In the genomic region with DNA sequence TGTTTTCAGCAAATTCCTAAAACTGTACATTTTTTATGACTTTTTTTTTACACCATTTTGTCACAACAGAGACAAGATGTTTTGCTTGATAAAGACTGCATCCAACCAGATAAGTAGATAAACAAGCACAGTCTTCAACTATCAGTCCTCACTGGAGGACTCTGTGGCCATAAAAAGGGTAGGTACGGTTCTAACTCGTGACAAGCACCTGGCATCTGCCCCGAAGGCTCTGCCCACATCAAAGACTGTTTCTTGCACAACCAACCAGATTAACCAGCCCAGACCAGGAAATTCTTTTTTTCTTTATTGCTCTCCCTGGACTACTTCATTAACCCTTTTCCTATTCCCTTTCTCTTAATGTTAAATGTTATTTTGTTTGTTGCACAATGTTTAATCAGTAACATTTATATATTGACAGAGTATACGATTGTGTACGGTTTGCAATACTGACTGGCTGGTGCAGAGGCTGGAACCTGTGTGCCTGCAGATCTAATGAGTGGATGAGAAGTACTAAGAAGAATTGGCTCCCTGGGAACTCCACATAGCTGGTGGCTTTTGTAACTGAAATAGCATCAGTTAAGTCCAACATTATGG, we compare ENCODE assay signal across 8 cellular contexts.
DNase-seq lines count a peak whose midpoint lies in the region; ATAC-seq and TF ChIP-seq lines count a peak whose summit lies in the region.

No MANE protein-coding gene starts in this region.

- no peak overlapping the region for H2BK5ac ChIP-seq in neuronal stem cell (ENCODE audit: low read length)

- no peak overlapping the region for H2AFZ ChIP-seq in neuronal stem cell (ENCODE audit: low read length)

- no peak for TF ChIP-seq POLR2A in body of pancreas (IDR thresholded peaks at IDR 0.05)

- H3K4ac ChIP-seq in neuronal stem cell (ENCODE audit: low read length) = no peak overlapping the region

- no peaks in the 10 kb centered on the region for H3K27me3 ChIP-seq in HL-60 (ENCODE audit: insufficient read depth, poor library complexity, severe bottlenecking)
- no peaks in the 10 kb centered on the region for H3K27me3 ChIP-seq in body of pancreas
- peaks cover 0 to 19% (median 0%) of the 10 kb centered on the region in 3 experiments for H3K27me3 ChIP-seq in neuronal stem cell (ENCODE audit: control insufficient read depth in 3 of 3, insufficient read depth in 3 of 3, low read depth in 1 of 3, low read length in 3 of 3)

- 8 to 9% methylated on average over 5 of the region's 5 CpGs for WGBS in body of pancreas, 2 donors
- WGBS in neuronal stem cell (ENCODE audit: extremely low coverage in 2 of 2, insufficient read length in 2 of 2, insufficient replicate concordance in 1 of 2), 2 donors = no CpG with 5 or more reads among the region's 5 CpGs

- intact Hi-C loops in body of pancreas (cut with DNase I) = no loop called here

- H2AK5ac ChIP-seq in neuronal stem cell (ENCODE audit: low read depth, low read length) = no peak overlapping the region

- ATAC-seq in body of pancreas (peak; percentile 83), GM21367 (IDR thresholded peaks at IDR 0.05; ENCODE audit: unreplicated experiment) (no peak), GM19463 (IDR thresholded peaks at IDR 0.05; ENCODE audit: unreplicated experiment) (no peak)

- H3K4me3 ChIP-seq in HL-60 (replicated peaks; ENCODE audit: insufficient read depth, low read length) (no peak overlapping the region), body of pancreas (no peak overlapping the region), neuronal stem cell (ENCODE audit: low read length in 2 of 2) (no peak overlapping the region)

- no peak overlapping the region for H3K18ac ChIP-seq in neuronal stem cell (ENCODE audit: low read length)

- H4K8ac ChIP-seq in neuronal stem cell (ENCODE audit: low read depth, low read length) = no peak overlapping the region

- no peaks in the 10 kb centered on the region for H3K79me1 ChIP-seq in neuronal stem cell (ENCODE audit: low read depth, low read length)

- H2BK15ac ChIP-seq in neuronal stem cell (ENCODE audit: low read length) = no peak overlapping the region

- TF ChIP-seq CTCF in HL-60 (IDR thresholded peaks at IDR 0.05; ENCODE audit: insufficient read depth, low read length) = no peak
- TF ChIP-seq CTCF in body of pancreas (IDR thresholded peaks at IDR 0.05) = no peak

- DNase-seq in HL-60 (ENCODE audit: low read depth in 1 of 2, low spot score in 1 of 2) (peak; percentile 65 to 79), NCI-H748 treated with DMSO at 0.1 percent for 48 hours (lab: John Stamatoyannopoulos, UW) (peak; percentile 17), body of pancreas (peak; percentile 74 to 90 (median 84)), neuronal stem cell (ENCODE audit: low spot score) (no peak), GOT3 (lab: John Stamatoyannopoulos, UW) (no peak)
- DNase-seq in stimulated activated CD4-positive, alpha-beta T cell treated with anti-CD3 and anti-CD28 coated beads, Interleukin-4, amount 100 ng/mL, for 24 hours = no peak

- H3K4me1 ChIP-seq in body of pancreas (peaks cover 68% of the 10 kb centered on the region), neuronal stem cell (ENCODE audit: control insufficient read depth in 2 of 2, insufficient read depth in 1 of 2, low read depth in 1 of 2, low read length in 2 of 2) (peaks cover 2 to 32% of the 10 kb centered on the region in 2 donors)

- H3K23ac ChIP-seq in neuronal stem cell (ENCODE audit: low read depth, low read length, poor library complexity) = no peak overlapping the region

- H3K9ac ChIP-seq in neuronal stem cell (ENCODE audit: low read depth, low read length, poor library complexity) = peak overlapping the region; percentile 22

- H3K9me3 ChIP-seq in body of pancreas (no peaks in the 10 kb centered on the region), neuronal stem cell (replicated peaks in 1 of 2; ENCODE audit: control insufficient read depth in 2 of 2, insufficient read depth in 1 of 2, low read depth in 1 of 2, low read length in 2 of 2) (no peaks in the 10 kb centered on the region)

- no peak overlapping the region for H2BK12ac ChIP-seq in neuronal stem cell (ENCODE audit: low read length)

- no peak overlapping the region for H4K91ac ChIP-seq in neuronal stem cell (ENCODE audit: low read depth, low read length, poor library complexity)

- no peak overlapping the region for H3K14ac ChIP-seq in neuronal stem cell (ENCODE audit: low read length)

- H3K36me3 ChIP-seq in body of pancreas (replicated peaks in 1 of 2; ENCODE audit: insufficient read depth in 1 of 2, low read depth in 2 of 2) = no peaks in the 10 kb centered on the region
- H3K36me3 ChIP-seq in neuronal stem cell (replicated peaks in 1 of 2; ENCODE audit: control insufficient read depth in 2 of 2, insufficient read depth in 2 of 2, low read length in 2 of 2) = no peaks in the 10 kb centered on the region

- H3K27ac ChIP-seq in HL-60 (replicated peaks) = peak overlapping the region; percentile 85
- H3K27ac ChIP-seq in body of pancreas = peak overlapping the region; percentile 25 to 79 (median 74)
- no peak overlapping the region for H3K27ac ChIP-seq in neuronal stem cell (replicated peaks; ENCODE audit: low read length)

- H2BK120ac ChIP-seq in neuronal stem cell (ENCODE audit: low read depth, low read length) = no peak overlapping the region

- H3K4me2 ChIP-seq in neuronal stem cell (ENCODE audit: insufficient read depth, low read length, poor library complexity, severe bottlenecking) = no peak overlapping the region

Comparison
In these comparisons a context has a peak if more than half of its experiments do, and no peak if none do; other contexts are left out.
1. DNase-seq: peak in HL-60 (2 of 2), NCI-H748 treated with DMSO at 0.1 percent for 48 hours (single experiment) and body of pancreas (4 of 4); none in neuronal stem cell (single experiment), GOT3 (single experiment) and stimulated activated CD4-positive, alpha-beta T cell treated with anti-CD3 and anti-CD28 coated beads, Interleukin-4, amount 100 ng/mL, for 24 hours (single experiment).